Comparison of ENCODE assay signal across 26 cellular contexts in the genomic region with DNA sequence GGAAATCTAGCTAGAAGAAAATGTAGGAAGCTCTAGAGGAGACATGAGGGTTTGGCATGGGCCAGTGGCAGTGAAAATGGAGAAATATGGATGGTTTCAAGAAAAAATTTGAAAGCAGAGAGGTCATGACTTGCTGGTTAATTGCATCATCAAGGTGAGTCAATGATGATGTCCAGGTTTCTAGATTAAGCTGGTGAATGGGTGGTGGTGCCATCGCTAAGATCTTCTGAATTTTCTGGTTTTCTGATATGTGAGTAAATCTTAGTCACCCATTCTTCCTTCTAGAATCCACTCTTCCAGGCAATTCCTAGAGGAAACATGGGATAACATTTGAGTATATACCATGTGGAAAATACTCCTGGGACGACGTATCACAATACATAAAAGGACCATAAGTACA.
"Had no signal": no experiment of that assay in that cellular context is flagged by ENCODE, and none has a peak within 500 bp of the region (broad histone marks: within the 10 kb centered on the region; RNA-seq: fewer than 3 reads in every experiment).

No MANE protein-coding gene starts in this region.

- ATAC-seq: activated CD4-positive, CD25-positive, alpha-beta regulatory T cell treated with anti-CD3 and anti-CD28 coated beads, Interleukin-2, amount 50 U/mL, for 24 hours; activated CD8-positive, alpha-beta memory T cell treated with anti-CD3 and anti-CD28 coated beads, Interleukin-2, amount 10 ng/mL, durations not matched to agents 7 days and 5 days; activated naive CD8-positive, alpha-beta T cell treated with anti-CD3 and anti-CD28 coated beads, Interleukin-2, amount 50 U/mL, for 24 hours; gastroesophageal sphincter; left cardiac atrium; right cardiac atrium had no signal

- DNase-seq: activated CD4-positive, alpha-beta memory T cell treated with anti-CD3 and anti-CD28 coated beads, Interleukin-2, amount 10 ng/mL, durations not matched to agents 7 days and 5 days; activated CD4-positive, alpha-beta T cell treated with anti-CD3 and anti-CD28 coated beads, Interleukin-2, amount 10 ng/mL, durations not matched to agents 24 days and 14 days; activated CD8-positive, alpha-beta memory T cell treated with anti-CD3 and anti-CD28 coated beads, Interleukin-2, amount 10 ng/mL, durations not matched to agents 7 days and 5 days; activated effector memory CD4-positive, alpha-beta T cell treated with anti-CD3 and anti-CD28 coated beads, Interleukin-2, amount 50 U/mL, for 16 hours; activated naive CD4-positive, alpha-beta T cell treated with anti-CD3 and anti-CD28 coated beads, Interleukin-2, amount 50 U/mL, for 16 hours; activated naive CD8-positive, alpha-beta T cell treated with anti-CD3 and anti-CD28 coated beads, Interleukin-2, amount 50 U/mL, for 24 hours; activated T-cell treated with anti-CD3 and anti-CD28 coated beads for 4 hours; anterior cingulate cortex; brain microvascular endothelial cell; effector memory CD4-positive, alpha-beta T cell; esophagus squamous epithelium; head of caudate nucleus; hypothalamus; left cardiac atrium; ovary; right cardiac atrium; stimulated activated CD4-positive, alpha-beta T cell treated with anti-CD3 and anti-CD28 coated beads, Interleukin-12 subunit alpha, Interleukin-12 subunit beta, amount 100 ng/mL, for 4 hours; stimulated activated CD4-positive, alpha-beta T cell treated with anti-CD3 and anti-CD28 coated beads, Interleukin-4, amount 100 ng/mL, for 4 hours; stomach; transverse colon; uterus had no signal

- H3K36me3 ChIP-seq: brain microvascular endothelial cell, esophagus squamous epithelium, gastroesophageal sphincter, neutrophil, ovary, stomach, suprapubic skin, transverse colon, uterus had no signal

- H3K4me3 ChIP-seq: esophagus squamous epithelium, gastroesophageal sphincter, ovary, stomach, suprapubic skin, transverse colon, uterus had no signal

- H3K27me3 ChIP-seq: brain microvascular endothelial cell, esophagus squamous epithelium, gastroesophageal sphincter, neutrophil, ovary, stomach, suprapubic skin, transverse colon, uterus had no signal

- H3K27ac ChIP-seq: brain microvascular endothelial cell, esophagus squamous epithelium, gastroesophageal sphincter, neutrophil, ovary, stomach, suprapubic skin, transverse colon, uterus, VCaP had no signal

- H3K9me3 ChIP-seq: esophagus squamous epithelium, gastroesophageal sphincter, neutrophil, ovary, stomach, suprapubic skin, transverse colon, uterus had no signal

- H3K4me1 ChIP-seq: gastroesophageal sphincter, suprapubic skin, uterus had no signal
